In the genomic region with DNA sequence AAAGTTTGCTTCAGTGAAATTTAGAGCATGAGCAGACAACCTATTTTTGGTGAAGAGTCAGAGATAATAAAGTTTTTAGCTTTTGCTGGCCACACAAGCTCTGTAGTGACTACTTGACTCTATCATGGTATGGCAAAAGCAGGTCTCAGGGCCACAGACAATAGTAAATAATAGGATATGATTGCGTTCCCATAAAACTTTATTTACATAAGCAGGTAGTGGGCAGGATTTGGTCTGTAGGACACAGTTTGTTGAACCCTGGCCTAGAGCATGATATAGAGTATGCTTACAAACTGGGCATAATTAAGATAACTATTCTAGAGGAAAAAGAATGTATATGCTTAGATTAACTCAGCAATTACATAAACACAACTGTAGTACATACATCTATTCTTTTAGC, we compare ENCODE assay signal across 18 cellular contexts. TPM values are rescaled to one million over a fixed set of nuclear protein-coding genes. Genes with fewer than 3 reads are reported as not detected.
A peak's percentile ranks its signal among the peaks of the same experiment; 100 is the strongest.
DNase-seq lines count a peak whose midpoint lies in the region; ATAC-seq, FAIRE-seq and TF ChIP-seq lines count a peak whose summit lies in the region.
"Had no signal": no experiment of that assay in that cellular context is flagged by ENCODE, and none has a peak within 500 bp of the region (broad histone marks: within the 10 kb centered on the region; RNA-seq: fewer than 3 reads in every experiment).

No MANE protein-coding gene starts in this region.

- no peak overlapping the region for H3K56ac ChIP-seq in IMR-90 (ENCODE audit: extremely low read depth, insufficient read depth, low read length)

- H4K8ac ChIP-seq in IMR-90 (ENCODE audit: low read depth in 2 of 2, low read length in 2 of 2) = no peak overlapping the region

- H3K4me3 ChIP-seq in IMR-90 (ENCODE audit: insufficient read depth, low read depth, low read length) (no peak overlapping the region), small intestine (ENCODE audit: low read depth in 1 of 2, low read length in 2 of 2) (no peak overlapping the region), vagina (no peak overlapping the region)
- H3K4me3 ChIP-seq: GM23248 had no signal

- FAIRE-seq in small intestine (lab: Jason Lieb, UNC) = no peak
- FAIRE-seq: A204.1, D721Med, G401.6, GM12891, GM19239 had no signal

- dilution Hi-C loops in IMR-90 (cut with HindIII; ENCODE audit: low sequenced_read_pairs, unreplicated experiment) = no loop called here

- no peak overlapping the region for H2BK5ac ChIP-seq in IMR-90 (ENCODE audit: low read depth, low read length, poor library complexity, severe bottlenecking)

- H3K36me3 ChIP-seq in IMR-90 (ENCODE audit: control insufficient read depth, insufficient read depth, low read length) = no peaks in the 10 kb centered on the region
- H3K36me3 ChIP-seq in small intestine (ENCODE audit: control insufficient read depth in 2 of 2, insufficient read depth in 2 of 2, low read length in 2 of 2) = no peaks in the 10 kb centered on the region
- H3K36me3 ChIP-seq in vagina = no peaks in the 10 kb centered on the region

- no peak for TF ChIP-seq RAD21 in IMR-90 (IDR thresholded peaks at IDR 0.05; ENCODE audit: low read length)

- no peak overlapping the region for H2BK120ac ChIP-seq in IMR-90 (ENCODE audit: low read depth, low read length)

- H3K4me1 ChIP-seq in IMR-90 (ENCODE audit: control insufficient read depth, insufficient read depth, low read length) (peaks cover 6% of the 10 kb centered on the region), small intestine (ENCODE audit: control insufficient read depth in 2 of 2, insufficient read depth in 1 of 2, low read depth in 1 of 2, low read length in 1 of 2) (peaks cover 0 to 5% of the 10 kb centered on the region in 2 donors), vagina (no peaks in the 10 kb centered on the region)
- H3K4me1 ChIP-seq: Caco-2 had no signal

- H2BK15ac ChIP-seq in IMR-90 (ENCODE audit: low read depth, low read length) = no peak overlapping the region

- no peak overlapping the region for H4K5ac ChIP-seq in IMR-90 (ENCODE audit: low read depth, low read length)

- H3K9ac ChIP-seq in IMR-90 (ENCODE audit: low read depth, low read length) = no peak overlapping the region
- H3K9ac ChIP-seq: GM23248 had no signal

- peak overlapping the region; percentile 8; the same call in 1 of the 2 replicates for H3K18ac ChIP-seq in IMR-90 (ENCODE audit: low read depth, low read length)

- no peak overlapping the region for H2AFZ ChIP-seq in IMR-90 (replicated peaks; ENCODE audit: low read length, poor library complexity)
- H2AFZ ChIP-seq: GM23248 had no signal

- H3K9me3 ChIP-seq in IMR-90 (ENCODE audit: control insufficient read depth, insufficient read depth, low read length) = no peaks in the 10 kb centered on the region
- H3K9me3 ChIP-seq in small intestine (ENCODE audit: control insufficient read depth, low read depth) = no peaks in the 10 kb centered on the region
- H3K9me3 ChIP-seq in vagina = no peaks in the 10 kb centered on the region
- H3K9me3 ChIP-seq: Caco-2 had no signal

- POLR2A ChIA-PET in IMR-90 (lab: Charles Lee; ENCODE audit: unreplicated experiment) = no interaction called here

- no peak for DNase-seq in IMR-90
- peak; percentile 37 for DNase-seq in NCI-H69 (lab: John Stamatoyannopoulos, UW)
- no peak for DNase-seq in left colon
- no peak for DNase-seq in NCI-H82 treated with DMSO at 0.1 percent for 48 hours (lab: John Stamatoyannopoulos, UW; ENCODE audit: unreplicated experiment)
- DNase-seq in small intestine = no peak
- DNase-seq in vagina (ENCODE audit: extremely low spot score in 2 of 2) = no peak
- DNase-seq: ACHN; Caco-2; CD4-positive, alpha-beta T cell; GM23248; HCEC 1CT had no signal

- H3K79me1 ChIP-seq in IMR-90 (ENCODE audit: low read depth in 1 of 2, low read length in 2 of 2) = peaks cover 6 to 66% of the 10 kb centered on the region in 2 experiments

- no peak overlapping the region for H2BK20ac ChIP-seq in IMR-90 (ENCODE audit: low read depth, low read length)

- intact Hi-C loops in IMR-90 (cut with micrococcal nuclease) = no loop called here
- intact Hi-C loops in left colon (cut with DNase I, micrococcal nuclease) = no loop called here
- intact Hi-C loops in vagina (cut with DNase I) = no loop called here

- H3K27me3 ChIP-seq in IMR-90 (ENCODE audit: control insufficient read depth, insufficient read depth, low read length) (no peaks in the 10 kb centered on the region), small intestine (ENCODE audit: control insufficient read depth in 2 of 2, insufficient read depth in 2 of 2, low read length in 2 of 2) (no peaks in the 10 kb centered on the region), vagina (no peaks in the 10 kb centered on the region)

- WGBS in IMR-90 (ENCODE audit: extremely low coverage in 2 of 2, insufficient read length in 1 of 2), 2 experiments = no CpG with 5 or more reads among the region's 1 CpG
- WGBS in small intestine, 3 donors = 67 to 93% (median 78%) methylated on average over 1 of the region's 1 CpG

- no peak overlapping the region for H3K14ac ChIP-seq in IMR-90 (replicated peaks; ENCODE audit: low read depth, low read length)

- no peak overlapping the region for H2AK9ac ChIP-seq in IMR-90 (replicated peaks; ENCODE audit: low read depth, low read length, poor library complexity)

- peaks cover 6% of the 10 kb centered on the region; the same call in 1 of the 2 replicates for H3K9me1 ChIP-seq in IMR-90 (ENCODE audit: insufficient read depth, low read length)

- H4K20me1 ChIP-seq in IMR-90 (ENCODE audit: insufficient read depth, low read length) = 0 out of 2 replicates have a peak, but pooled peaks cover 6% of the 10 kb centered on the region

- H4K91ac ChIP-seq in IMR-90 (ENCODE audit: insufficient read depth, low read depth, low read length) = no peak overlapping the region

- no peak for ATAC-seq in IMR-90 (ENCODE audit: low read depth)
- ATAC-seq in left colon = peak; percentile 70

- no TSS peak for BruUV-seq in IMR-90 (replicated peaks; lab: Mats Ljungman, UMichigan)

- TF ChIP-seq CTCF in IMR-90 (conservative IDR thresholded peaks at IDR 0.05; ENCODE audit: low read depth, low read length) (no peak), vagina (IDR thresholded peaks at IDR 0.05) (no peak)

- no peak overlapping the region for H3K27ac ChIP-seq in IMR-90 (ENCODE audit: insufficient read depth, low read length)
- H3K27ac ChIP-seq in small intestine (ENCODE audit: low read depth in 1 of 2, low read length in 1 of 2) = no peak overlapping the region
- H3K27ac ChIP-seq in vagina = no peak overlapping the region
- H3K27ac ChIP-seq: C4-2B, GM23248, HL-60 had no signal

- H3K23ac ChIP-seq in IMR-90 (ENCODE audit: low read depth, low read length) = no peak overlapping the region

- H3K4ac ChIP-seq in IMR-90 (ENCODE audit: low read depth, low read length) = no peak overlapping the region

- CTCF ChIA-PET in IMR-90 (lab: Yijun Ruan, JAX) = no interaction called here

- no peak overlapping the region for H3K4me2 ChIP-seq in IMR-90 (ENCODE audit: low read depth, low read length)

- no peak overlapping the region for H2AK5ac ChIP-seq in IMR-90 (ENCODE audit: low read depth, low read length)

- in situ Hi-C loops in IMR-90 (cut with MboI; ENCODE audit: low sequenced_read_pairs) = no loop called here

- TF ChIP-seq POLR2A in IMR-90 (IDR thresholded peaks at IDR 0.05; ENCODE audit: low read depth, low read length) (no peak), vagina (IDR thresholded peaks at IDR 0.05) (no peak)

TF ChIP-seq in IMR-90, 13 proteins besides CTCF, POLR2A, EP300 and RAD21 (continues in another document):
- TF ChIP-seq SMC3 (IDR thresholded peaks at IDR 0.05; ENCODE audit: low read depth, low read length) (no peak), CHD1 (IDR thresholded peaks at IDR 0.05; ENCODE audit: low read depth, low read length) (no peak), MAZ (IDR thresholded peaks at IDR 0.05; ENCODE audit: borderline replicate concordance, low read depth, low read length) (no peak), ELK1 (IDR thresholded peaks at IDR 0.05; ENCODE audit: borderline replicate concordance, low read depth, low read length) (no peak), BHLHE40 (IDR thresholded peaks at IDR 0.05; ENCODE audit: low read depth, low read length) (no peak), NFE2L2 (IDR thresholded peaks at IDR 0.05; ENCODE audit: low read depth, low read length) (no peak), MXI1 (IDR thresholded peaks at IDR 0.05; ENCODE audit: borderline replicate concordance, low read depth, low read length) (no peak), CEBPB (IDR thresholded peaks at IDR 0.05; ENCODE audit: low read depth, low read length) (no peak), MAFK (IDR thresholded peaks at IDR 0.05; ENCODE audit: low read depth, low read length) (no peak), RCOR1 (IDR thresholded peaks at IDR 0.05; ENCODE audit: insufficient replicate concordance, low read length) (no peak)
- TF ChIP-seq, protein P1, sequence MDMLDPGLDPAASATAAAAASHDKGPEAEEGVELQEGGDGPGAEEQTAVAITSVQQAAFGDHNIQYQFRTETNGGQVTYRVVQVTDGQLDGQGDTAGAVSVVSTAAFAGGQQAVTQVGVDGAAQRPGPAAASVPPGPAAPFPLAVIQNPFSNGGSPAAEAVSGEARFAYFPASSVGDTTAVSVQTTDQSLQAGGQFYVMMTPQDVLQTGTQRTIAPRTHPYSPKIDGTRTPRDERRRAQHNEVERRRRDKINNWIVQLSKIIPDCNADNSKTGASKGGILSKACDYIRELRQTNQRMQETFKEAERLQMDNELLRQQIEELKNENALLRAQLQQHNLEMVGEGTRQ (IDR thresholded peaks at IDR 0.05; ENCODE audit: low read depth, low read length) = no peak

RNA-seq across cellular contexts. Expression of gene ITGA1, which starts 30.1 kb away (rescaled TPM):
- total RNA-seq in IMR-90 (2012; rRNA removed) (74.4 and 95.2 TPM in 2 replicates), left colon (10 to 100 TPM; 25.2 to 47.0 TPM), vagina (42.7 TPM)
- polyA plus RNA-seq in IMR-90 (2012; rRNA removed) (17.5 and 22.3 TPM in 2 replicates), small intestine (1 to 10 TPM; 1.6 to 7.5 (median 2.4) TPM)
- 4.4 and 10.5 TPM in 2 replicates for polyA plus RNA-seq in IMR-90 (2012; cell fraction: cytosol; rRNA removed)
- 5.5 and 36.2 TPM in 2 replicates for polyA plus RNA-seq in IMR-90 (2012; cell fraction: nucleus; rRNA removed; ENCODE audit: low replicate concordance)

RNA-seq across cellular contexts. Expression of gene PELO, which starts 30.1 kb away (rescaled TPM):
- total RNA-seq in IMR-90 (2012; rRNA removed) = 48.9 and 49.7 TPM in 2 replicates
- polyA plus RNA-seq in IMR-90 (2012; rRNA removed) = 42.4 and 43.7 TPM in 2 replicates
- polyA plus RNA-seq in IMR-90 (2012; cell fraction: cytosol; rRNA removed) = 34.3 and 38.4 TPM in 2 replicates
- polyA plus RNA-seq in IMR-90 (2012; cell fraction: nucleus; rRNA removed; ENCODE audit: low replicate concordance) = 32.6 and 34.9 TPM in 2 replicates
- 10 to 100 TPM; 16.4 to 21.2 TPM for total RNA-seq in left colon
- 1 to 10 TPM; 4.0 to 9.7 (median 9.0) TPM for polyA plus RNA-seq in small intestine
- total RNA-seq in vagina = 11.8 TPM
